11 cellular contexts compared by ENCODE assay signal in the genomic region with DNA sequence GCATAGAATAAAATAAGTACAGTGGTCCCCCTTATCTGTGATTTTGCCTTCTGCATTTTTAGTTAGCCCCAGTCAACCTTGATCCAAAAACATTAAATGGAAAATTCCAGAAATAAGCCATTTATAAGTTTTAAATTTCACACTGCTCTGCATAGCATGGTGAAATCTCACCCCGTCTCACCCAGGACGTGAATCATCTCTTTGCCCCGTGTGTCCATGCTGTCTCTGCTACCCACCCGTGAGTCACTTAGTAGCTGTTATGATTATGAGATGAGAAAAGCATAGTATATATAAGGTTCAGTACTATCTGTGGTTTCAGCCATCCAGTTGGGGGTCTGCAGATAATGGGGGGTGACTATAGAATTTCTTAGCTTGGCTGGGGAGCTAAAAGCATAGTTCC.
DNase-seq lines count a peak whose midpoint lies in the region; ATAC-seq and TF ChIP-seq lines count a peak whose summit lies in the region.
"Had no signal": no experiment of that assay in that cellular context is flagged by ENCODE, and none has a peak within 500 bp of the region (broad histone marks: within the 10 kb centered on the region; RNA-seq: fewer than 3 reads in every experiment).

No MANE protein-coding gene starts in this region.

- peak overlapping the region; percentile 75 for H3K27ac Mint-ChIP-seq in osteocyte (ENCODE audit: unreplicated experiment)
- H3K27ac Mint-ChIP-seq in stimulated activated naive B cell treated with anti-CD40 and anti-IgM and Interleukin-4, amounts not matched to agents 10 μg/mL and 1 μg/mL and 100 μg/mL, for 72 hours: no peak overlapping the region

- H3K27me3 Mint-ChIP-seq in osteocyte (ENCODE audit: unreplicated experiment): no peaks in the 10 kb centered on the region
- no peaks in the 10 kb centered on the region for H3K27me3 Mint-ChIP-seq in stimulated activated naive B cell treated with anti-CD40 and anti-IgM and Interleukin-4, amounts not matched to agents 10 μg/mL and 1 μg/mL and 100 μg/mL, for 72 hours

- peaks cover 47% of the 10 kb centered on the region for H3K4me1 Mint-ChIP-seq in osteocyte (ENCODE audit: unreplicated experiment)
- H3K4me1 Mint-ChIP-seq in stimulated activated naive B cell treated with anti-CD40 and anti-IgM and Interleukin-4, amounts not matched to agents 10 μg/mL and 1 μg/mL and 100 μg/mL, for 72 hours: peaks cover 46 to 66% of the 10 kb centered on the region in 2 donors

- no peaks in the 10 kb centered on the region for H3K9me3 Mint-ChIP-seq in osteocyte (ENCODE audit: unreplicated experiment)
- peaks cover 0 to 1% of the 10 kb centered on the region in 2 donors for H3K9me3 Mint-ChIP-seq in stimulated activated naive B cell treated with anti-CD40 and anti-IgM and Interleukin-4, amounts not matched to agents 10 μg/mL and 1 μg/mL and 100 μg/mL, for 72 hours

- TF ChIP-seq CTCF in cardiac fibroblast (IDR thresholded peaks at IDR 0.05; ENCODE audit: low read depth, low read length) (no peak), osteocyte (IDR thresholded peaks at IDR 0.05) (no peak)

- H3K4me3 ChIP-seq in cardiac fibroblast (replicated peaks in 1 of 2; ENCODE audit: low read depth in 2 of 2, low read length in 2 of 2): no peak overlapping the region
- H3K4me3 ChIP-seq: left lung had no signal

- H3K4me3 Mint-ChIP-seq in osteocyte (ENCODE audit: unreplicated experiment): no peak overlapping the region
- no peak overlapping the region for H3K4me3 Mint-ChIP-seq in stimulated activated naive B cell treated with anti-CD40 and anti-IgM and Interleukin-4, amounts not matched to agents 10 μg/mL and 1 μg/mL and 100 μg/mL, for 72 hours

- H3K36me3 Mint-ChIP-seq in osteocyte (ENCODE audit: unreplicated experiment): peaks cover 9% of the 10 kb centered on the region
- peaks cover 7 to 16% of the 10 kb centered on the region in 2 donors for H3K36me3 Mint-ChIP-seq in stimulated activated naive B cell treated with anti-CD40 and anti-IgM and Interleukin-4, amounts not matched to agents 10 μg/mL and 1 μg/mL and 100 μg/mL, for 72 hours

- ATAC-seq in stimulated activated naive B cell treated with anti-CD40 and anti-IgM and Interleukin-4, amounts not matched to agents 10 μg/mL and 1 μg/mL and 100 μg/mL, for 72 hours (replicated peaks): no peak
- ATAC-seq: left lung had no signal

- peak; percentile 26 for DNase-seq in NK-92 treated with Interleukin-12 subunit alpha and Interleukin-12 subunit beta, amount 100 ng/mL, for 24 hours (lab: John Stamatoyannopoulos, UW)
- no peak for DNase-seq in NK-92 (lab: John Stamatoyannopoulos, UW; ENCODE audit: unreplicated experiment)
- DNase-seq in NCI-H460 (ENCODE audit: extremely low read depth, low read depth): peak; percentile 59
- peak; percentile 74 to 91 for DNase-seq in cardiac fibroblast (ENCODE audit: low read depth in 2 of 2)
- DNase-seq in osteocyte (ENCODE audit: extremely low spot score, unreplicated experiment): no peak
- DNase-seq in NCI-H1417 (lab: John Stamatoyannopoulos, UW): no peak
- DNase-seq in stimulated activated naive B cell treated with anti-CD40 and anti-IgM and Interleukin-4, amounts not matched to agents 10 μg/mL and 1 μg/mL and 100 μg/mL, for 72 hours: no peak
- no peak for DNase-seq in NCI-H1048 (lab: John Stamatoyannopoulos, UW)
- DNase-seq: activated naive CD4-positive, alpha-beta T cell; left lung; posterior cingulate gyrus had no signal

Comparison
In these comparisons a context has a peak if more than half of its experiments do, and no peak if none do; other contexts are left out.
1. DNase-seq: peak in NK-92 treated with Interleukin-12 subunit alpha and Interleukin-12 subunit beta, amount 100 ng/mL, for 24 hours (single experiment), NCI-H460 (single experiment) and cardiac fibroblast (2 of 2); none in NK-92 (single experiment), osteocyte (single experiment), NCI-H1417 (0 of 3), stimulated activated naive B cell treated with anti-CD40 and anti-IgM and Interleukin-4, amounts not matched to agents 10 μg/mL and 1 μg/mL and 100 μg/mL, for 72 hours (single experiment) and NCI-H1048 (single experiment).